In the genomic region with DNA sequence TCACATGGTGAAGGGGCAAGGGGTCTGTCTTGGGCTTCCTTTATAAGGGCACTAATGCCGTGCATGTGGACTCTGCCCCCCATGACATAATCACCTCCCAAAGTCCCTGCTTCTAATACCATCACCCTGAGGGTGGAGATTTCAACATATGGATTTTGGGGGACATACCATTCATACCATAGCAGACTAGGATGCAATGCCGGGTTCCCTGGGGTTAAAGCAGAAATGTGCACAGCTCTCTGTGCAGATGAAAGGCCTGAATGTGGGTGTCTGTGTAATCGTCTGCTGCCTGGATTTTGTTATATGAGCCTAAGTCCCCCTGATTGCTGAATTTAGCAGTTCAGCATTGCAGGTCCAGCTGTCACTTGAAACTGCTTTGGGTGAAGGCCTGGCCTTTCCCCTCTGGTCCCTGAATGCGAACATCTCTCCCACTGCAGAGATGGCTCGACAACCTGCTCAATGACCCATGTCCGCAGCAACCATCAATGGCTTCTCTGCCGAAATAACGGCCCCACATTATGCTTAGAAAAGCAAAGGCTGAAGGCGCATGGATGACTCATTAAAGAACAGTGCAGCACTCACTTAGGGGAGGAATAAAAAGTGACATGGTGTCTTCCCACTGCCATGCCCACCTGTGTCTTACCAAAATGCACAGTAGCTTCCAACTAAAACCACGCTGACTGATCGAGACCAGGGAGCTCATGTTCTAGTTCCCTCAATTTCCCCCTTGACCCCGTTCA, we compare ENCODE assay signal across 12 cellular contexts.
DNase-seq lines count a peak whose midpoint lies in the region; ATAC-seq, FAIRE-seq and TF ChIP-seq lines count a peak whose summit lies in the region.
"Had no signal": no experiment of that assay in that cellular context is flagged by ENCODE, and none has a peak within 500 bp of the region (broad histone marks: within the 10 kb centered on the region; RNA-seq: fewer than 3 reads in every experiment).

No MANE protein-coding gene starts in this region.

- TF ChIP-seq CTCF in activated CD8-positive, alpha-beta T cell treated with anti-CD3 and anti-CD28 coated beads for 36 hours (IDR thresholded peaks at IDR 0.05) = no peak

- WGBS in small intestine, 3 donors = 76 to 89% (median 87%) methylated on average over 12 of the region's 12 CpGs

- POLR2A ChIA-PET in activated CD8-positive, alpha-beta T cell treated with anti-CD3 and anti-CD28 coated beads for 36 hours (lab: Charles Lee) = no interaction called here

- H3K9me3 Mint-ChIP-seq in IgD-negative memory B cell = no peaks in the 10 kb centered on the region
- H3K9me3 Mint-ChIP-seq in activated CD8-positive, alpha-beta T cell treated with anti-CD3 and anti-CD28 coated beads for 36 hours = no peaks in the 10 kb centered on the region
- H3K9me3 Mint-ChIP-seq: CD4-positive, CD25-positive, alpha-beta regulatory T cell; T-helper 1 cell treated with Interleukin-12 subunit alpha and Interleukin-12 subunit beta and Interleukin-4 antibody, amounts not matched to agents 30 μg/mL and 1 μg/mL, for 36 hours had no signal

- H3K4me1 ChIP-seq in small intestine (ENCODE audit: control insufficient read depth in 2 of 2, insufficient read depth in 1 of 2, low read depth in 1 of 2, low read length in 1 of 2) = no peaks in the 10 kb centered on the region

- peaks cover 0 to 3% of the 10 kb centered on the region in 2 donors for H3K27me3 ChIP-seq in small intestine (ENCODE audit: control insufficient read depth in 2 of 2, insufficient read depth in 2 of 2, low read length in 2 of 2)

- H3K27ac Mint-ChIP-seq in IgD-negative memory B cell = peak overlapping the region in 2 of 3 donors; percentile 10 to 13
- no peak overlapping the region for H3K27ac Mint-ChIP-seq in activated CD8-positive, alpha-beta T cell treated with anti-CD3 and anti-CD28 coated beads for 36 hours
- H3K27ac Mint-ChIP-seq: CD4-positive, CD25-positive, alpha-beta regulatory T cell; T-helper 1 cell treated with Interleukin-12 subunit alpha and Interleukin-12 subunit beta and Interleukin-4 antibody, amounts not matched to agents 30 μg/mL and 1 μg/mL, for 36 hours had no signal

- CTCF ChIA-PET in activated CD8-positive, alpha-beta T cell treated with anti-CD3 and anti-CD28 coated beads for 36 hours (lab: Charles Lee) = no interaction called here

- no peak overlapping the region for H3K4me3 ChIP-seq in small intestine (ENCODE audit: low read depth in 1 of 2, low read length in 2 of 2)

- H3K4me3 Mint-ChIP-seq in IgD-negative memory B cell = no peak overlapping the region
- no peak overlapping the region for H3K4me3 Mint-ChIP-seq in activated CD8-positive, alpha-beta T cell treated with anti-CD3 and anti-CD28 coated beads for 36 hours
- H3K4me3 Mint-ChIP-seq: CD4-positive, CD25-positive, alpha-beta regulatory T cell; T-helper 1 cell treated with Interleukin-12 subunit alpha and Interleukin-12 subunit beta and Interleukin-4 antibody, amounts not matched to agents 30 μg/mL and 1 μg/mL, for 36 hours had no signal

- intact Hi-C loops in activated CD8-positive, alpha-beta T cell treated with anti-CD3 and anti-CD28 coated beads for 36 hours (cut with micrococcal nuclease) = no loop called here

- H3K9me3 ChIP-seq in small intestine (ENCODE audit: control insufficient read depth, low read depth) = no peaks in the 10 kb centered on the region

- FAIRE-seq in small intestine (lab: Jason Lieb, UNC) = no peak

- H3K27me3 Mint-ChIP-seq in IgD-negative memory B cell = peaks cover 4% of the 10 kb centered on the region
- H3K27me3 Mint-ChIP-seq in activated CD8-positive, alpha-beta T cell treated with anti-CD3 and anti-CD28 coated beads for 36 hours = peaks cover 2% of the 10 kb centered on the region

- peaks cover 2 to 4% (median 3%) of the 10 kb centered on the region in 3 donors for H3K4me1 Mint-ChIP-seq in IgD-negative memory B cell
- no peaks in the 10 kb centered on the region for H3K4me1 Mint-ChIP-seq in activated CD8-positive, alpha-beta T cell treated with anti-CD3 and anti-CD28 coated beads for 36 hours (ENCODE audit: low read depth)
- H3K4me1 Mint-ChIP-seq: CD4-positive, CD25-positive, alpha-beta regulatory T cell had no signal

- peak overlapping the region; percentile 8 for H3K27ac ChIP-seq in cingulate gyrus (ENCODE audit: low read depth, low read length)
- no peak overlapping the region for H3K27ac ChIP-seq in small intestine (ENCODE audit: low read depth in 1 of 2, low read length in 1 of 2)

- H3K36me3 Mint-ChIP-seq in IgD-negative memory B cell = peaks cover 1% of the 10 kb centered on the region
- no peaks in the 10 kb centered on the region for H3K36me3 Mint-ChIP-seq in activated CD8-positive, alpha-beta T cell treated with anti-CD3 and anti-CD28 coated beads for 36 hours (ENCODE audit: low read depth)
- H3K36me3 Mint-ChIP-seq: CD4-positive, CD25-positive, alpha-beta regulatory T cell had no signal

- DNase-seq in Caki2 (ENCODE audit: low read depth) = peak; percentile 75
- DNase-seq in myocyte (ENCODE audit: low read depth) = peak; percentile 37
- DNase-seq in OCI-M2 (lab: John Stamatoyannopoulos, UW; ENCODE audit: unreplicated experiment) = no peak
- no peak for DNase-seq in activated CD8-positive, alpha-beta T cell treated with anti-CD3 and anti-CD28 coated beads for 36 hours
- DNase-seq in small intestine = no peak
- no peak for DNase-seq in activated naive CD4-positive, alpha-beta T cell treated with anti-CD3 and anti-CD28 coated beads, Interleukin-2, amount 50 U/mL, for 16 hours
- DNase-seq: activated CD4-positive, alpha-beta T cell treated with anti-CD3 and anti-CD28 coated beads for 4 hours; CD4-positive, CD25-positive, alpha-beta regulatory T cell; erythroblast had no signal

- no peaks in the 10 kb centered on the region for H3K36me3 ChIP-seq in small intestine (ENCODE audit: control insufficient read depth in 2 of 2, insufficient read depth in 2 of 2, low read length in 2 of 2)

- in situ Hi-C loops in Caki2 (cut with HindIII; ENCODE audit: low pct_unique_long_range_greater_than_20kb, low sequenced_read_pairs) = no loop called here

- no peak for ATAC-seq in activated CD8-positive, alpha-beta T cell treated with anti-CD3 and anti-CD28 coated beads for 36 hours

Comparison
In these comparisons a context has a peak if more than half of its experiments do, and no peak if none do; other contexts are left out.
1. DNase-seq: peak in Caki2 (single experiment) and myocyte (single experiment); none in OCI-M2 (single experiment), activated CD8-positive, alpha-beta T cell treated with anti-CD3 and anti-CD28 coated beads for 36 hours (single experiment), small intestine (single experiment) and activated naive CD4-positive, alpha-beta T cell treated with anti-CD3 and anti-CD28 coated beads, Interleukin-2, amount 50 U/mL, for 16 hours (single experiment).